Comparison of ENCODE assay signal across 5 cellular contexts in the genomic region with DNA sequence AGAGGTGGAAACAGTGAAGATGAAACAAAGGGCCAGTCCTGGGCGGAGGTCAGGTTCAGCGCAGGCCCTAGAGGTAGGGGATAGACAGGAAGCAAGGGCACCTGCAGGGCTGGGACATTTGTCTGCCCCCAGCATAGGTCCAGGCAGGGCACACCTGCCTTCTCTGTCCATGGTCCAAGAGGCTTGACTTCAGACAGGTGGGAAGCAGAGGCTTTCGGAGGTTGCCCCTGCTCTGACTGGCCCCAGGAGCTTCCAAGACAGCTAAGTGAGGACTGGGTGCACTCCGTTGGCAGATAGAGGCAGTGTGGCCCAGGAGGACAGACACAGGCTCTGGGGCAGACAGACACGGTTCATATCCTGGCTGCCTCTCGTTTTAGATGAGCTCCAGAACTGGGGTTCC.
"Had no signal": no experiment of that assay in that cellular context is flagged by ENCODE, and none has a peak within 500 bp of the region (broad histone marks: within the 10 kb centered on the region; RNA-seq: fewer than 3 reads in every experiment).

No MANE protein-coding gene starts in this region.

- DNase-seq: H9, HCEC 1CT had no signal

- ATAC-seq: GM23338, HepG2, K562 had no signal
